In the genomic region with DNA sequence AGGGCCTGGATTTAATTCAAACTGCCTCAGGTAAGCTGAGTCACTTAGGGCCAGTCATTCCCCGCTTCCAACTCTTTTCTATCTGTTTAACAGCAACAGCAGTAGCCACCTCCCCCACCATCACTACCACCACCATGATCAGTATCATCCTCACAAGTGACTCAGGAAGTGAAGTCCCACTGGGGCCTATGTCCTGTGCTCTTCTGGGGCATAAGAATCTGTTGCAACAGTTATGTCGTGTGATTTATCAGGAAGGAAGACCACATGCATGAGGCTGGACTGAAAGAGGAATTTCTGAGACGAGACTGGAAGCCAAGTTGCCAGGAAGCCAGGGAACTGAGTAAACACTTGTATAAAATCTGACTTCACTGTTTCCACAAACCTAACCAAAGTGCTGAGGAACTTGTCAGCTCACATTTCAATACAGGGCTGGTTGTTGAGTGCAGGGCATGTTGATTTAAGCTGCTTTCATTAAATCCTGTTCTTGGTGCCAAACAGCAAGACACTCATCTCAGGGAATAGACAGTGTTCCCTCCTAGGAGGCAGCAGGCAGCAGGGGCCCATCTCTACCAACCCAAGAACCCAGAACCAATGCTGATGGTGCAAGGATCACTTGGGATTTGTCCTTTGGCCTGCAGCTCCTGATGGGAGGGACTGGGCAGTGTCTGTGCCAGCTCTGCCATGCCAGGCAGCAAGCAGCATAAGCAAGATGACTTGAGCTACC, we compare ENCODE assay signal across 8 cellular contexts.
DNase-seq lines count a peak whose midpoint lies in the region; ATAC-seq, FAIRE-seq and TF ChIP-seq lines count a peak whose summit lies in the region.

No MANE protein-coding gene starts in this region.

- DNase-seq in MG63 (peak; percentile 75), K562 (ENCODE audit: extremely low read depth in 1 of 4, low spot score in 3 of 4) (no peak), kidney tubule cell (ENCODE audit: low spot score) (peak; percentile 78), tibial artery (peak; percentile 80 to 83), GDM1 (lab: John Stamatoyannopoulos, UW) (no peak), T-helper 17 cell (no peak)

- H3K9me3 ChIP-seq in MG63 (no peaks in the 10 kb centered on the region), K562 (replicated peaks; ENCODE audit: control insufficient read depth, insufficient read depth, low read depth, low read length) (no peaks in the 10 kb centered on the region), tibial artery (no peaks in the 10 kb centered on the region), T-helper 17 cell (ENCODE audit: control insufficient read depth, low read length, poor library complexity, severe bottlenecking) (no peaks in the 10 kb centered on the region)

- H3K36me3 ChIP-seq in MG63 (no peaks in the 10 kb centered on the region), K562 (ENCODE audit: control insufficient read depth, insufficient read depth, low read length) (no peaks in the 10 kb centered on the region), tibial artery (no peaks in the 10 kb centered on the region)

- WGBS in K562 (ENCODE audit: insufficient coverage, low coverage, missing lambda C conversion rate) = 0% methylated on average over 3 of the region's 3 CpGs

- TF ChIP-seq CTCF in K562 (IDR thresholded peaks at IDR 0.05 in 2 of 3, conservative IDR thresholded peaks at IDR 0.05 in 1 of 3; ENCODE audit: insufficient read depth in 2 of 3, low read depth in 1 of 3, low read length in 3 of 3) = no peak
- TF ChIP-seq CTCF in tibial artery (IDR thresholded peaks at IDR 0.05) = no peak

- no peak for TF ChIP-seq RAD21 in K562 (CRISPR knock-in tag; conservative IDR thresholded peaks at IDR 0.05 in 1 of 2, IDR thresholded peaks at IDR 0.05 in 1 of 2)

- H2AFZ ChIP-seq in K562 (ENCODE audit: low read depth, low read length) = no peak overlapping the region

- H3K27me3 ChIP-seq in MG63 (no peaks in the 10 kb centered on the region), K562 (ENCODE audit: control insufficient read depth in 2 of 2, insufficient read depth in 2 of 2, low read length in 2 of 2) (no peaks in the 10 kb centered on the region), tibial artery (no peaks in the 10 kb centered on the region)

- no peak for FAIRE-seq in K562 (lab: Jason Lieb, UNC)

- H3K27ac Mint-ChIP-seq in T-helper 17 cell = no peak overlapping the region

- H3K79me2 ChIP-seq in K562 (ENCODE audit: control insufficient read depth, insufficient read depth, low read length) = no peaks in the 10 kb centered on the region

- no peaks in the 10 kb centered on the region for H3K36me3 Mint-ChIP-seq in T-helper 17 cell (ENCODE audit: low read depth)

- no peaks in the 10 kb centered on the region for H3K9me1 ChIP-seq in K562 (ENCODE audit: control insufficient read depth, insufficient read depth, low read length)

- H3K4me1 ChIP-seq in K562 (replicated peaks in 1 of 2; ENCODE audit: control insufficient read depth in 2 of 2, insufficient read depth in 2 of 2, low read length in 2 of 2) (no peaks in the 10 kb centered on the region), tibial artery (peaks cover 0 to 40% (median 30%) of the 10 kb centered on the region in 4 donors)

- no peak for TF ChIP-seq EP300 in K562 (IDR thresholded peaks at IDR 0.05; ENCODE audit: low read length)

- intact Hi-C loops in K562 (cut with micrococcal nuclease) (no loop called here), tibial artery (cut with DNase I; ENCODE audit: low total_unique reads) (no loop called here)

- POLR2A ChIA-PET in K562 (lab: Yijun Ruan, JAX) = interaction anchor here (1.2 kb wide), 1 partner anchor 20 kb away, joined by 3 read pairs; no protein-coding TSS in a partner anchor

- no peak overlapping the region for H3K9ac ChIP-seq in K562 (ENCODE audit: insufficient read depth in 1 of 2, low read depth in 2 of 2, low read length in 2 of 2)

- H3K27ac ChIP-seq in K562 (ENCODE audit: extremely low read depth, low read depth, low read length) (no peak overlapping the region), tibial artery (peak overlapping the region; percentile 62 to 72)

- no peaks in the 10 kb centered on the region for H4K20me1 ChIP-seq in K562 (replicated peaks; ENCODE audit: control insufficient read depth, insufficient read depth, low read length)

- BruUV-seq in K562 (replicated peaks; lab: Mats Ljungman, UMichigan) = no TSS peak

- no peak overlapping the region for H3K4me3 Mint-ChIP-seq in T-helper 17 cell

- H3K4me2 ChIP-seq in K562 (ENCODE audit: insufficient read depth, low read length) = no peak overlapping the region

- no peaks in the 10 kb centered on the region for H3K4me1 Mint-ChIP-seq in T-helper 17 cell

- TF ChIP-seq POLR2A in K562 (conservative IDR thresholded peaks at IDR 0.05) = no peak

- H3K27me3 Mint-ChIP-seq in T-helper 17 cell = peaks cover 25% of the 10 kb centered on the region

- ATAC-seq in K562 = no peak
- ATAC-seq in GM18868 (IDR thresholded peaks at IDR 0.05; ENCODE audit: unreplicated experiment) = no peak
- ATAC-seq in GM18858 (IDR thresholded peaks at IDR 0.05; ENCODE audit: unreplicated experiment) = no peak
- no peak for ATAC-seq in T-helper 17 cell

- in situ Hi-C loops in K562 (cut with MboI) = no loop called here

- H3K4me3 ChIP-seq in MG63 (no peak overlapping the region), K562 (no peak overlapping the region), tibial artery (no peak overlapping the region)

- CTCF ChIA-PET in K562 (lab: Yijun Ruan, JAX; ENCODE audit: low intra/inter-chr PET ratio) = no interaction called here

TF ChIP-seq in K562, 482 proteins besides CTCF, POLR2A, EP300 and RAD21:
- TF ChIP-seq GABPA (tag; conservative IDR thresholded peaks at IDR 0.05; ENCODE audit: low read depth) = peak; percentile 34; the same call in 1 of the 2 replicates
- TF ChIP-seq CBX3 (IDR thresholded peaks at IDR 0.05; ENCODE audit: borderline replicate concordance in 1 of 2, low read length in 2 of 2) = no peak
- no peak for TF ChIP-seq NBN (IDR thresholded peaks at IDR 0.05; ENCODE audit: low read depth)
- TF ChIP-seq, protein P1, sequence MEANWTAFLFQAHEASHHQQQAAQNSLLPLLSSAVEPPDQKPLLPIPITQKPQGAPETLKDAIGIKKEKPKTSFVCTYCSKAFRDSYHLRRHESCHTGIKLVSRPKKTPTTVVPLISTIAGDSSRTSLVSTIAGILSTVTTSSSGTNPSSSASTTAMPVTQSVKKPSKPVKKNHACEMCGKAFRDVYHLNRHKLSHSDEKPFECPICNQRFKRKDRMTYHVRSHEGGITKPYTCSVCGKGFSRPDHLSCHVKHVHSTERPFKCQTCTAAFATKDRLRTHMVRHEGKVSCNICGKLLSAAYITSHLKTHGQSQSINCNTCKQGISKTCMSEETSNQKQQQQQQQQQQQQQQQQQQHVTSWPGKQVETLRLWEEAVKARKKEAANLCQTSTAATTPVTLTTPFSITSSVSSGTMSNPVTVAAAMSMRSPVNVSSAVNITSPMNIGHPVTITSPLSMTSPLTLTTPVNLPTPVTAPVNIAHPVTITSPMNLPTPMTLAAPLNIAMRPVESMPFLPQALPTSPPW (CRISPR knock-in tag; IDR thresholded peaks at IDR 0.05) = peak; percentile 24; the same call in 1 of the 2 replicates

Comparison
In these comparisons a context has a peak if more than half of its experiments do, and no peak if none do; other contexts are left out.
1. DNase-seq: peak in MG63 (single experiment), kidney tubule cell (single experiment) and tibial artery (2 of 2); none in K562 (0 of 4), GDM1 (single experiment) and T-helper 17 cell (0 of 3).